In the genomic region with DNA sequence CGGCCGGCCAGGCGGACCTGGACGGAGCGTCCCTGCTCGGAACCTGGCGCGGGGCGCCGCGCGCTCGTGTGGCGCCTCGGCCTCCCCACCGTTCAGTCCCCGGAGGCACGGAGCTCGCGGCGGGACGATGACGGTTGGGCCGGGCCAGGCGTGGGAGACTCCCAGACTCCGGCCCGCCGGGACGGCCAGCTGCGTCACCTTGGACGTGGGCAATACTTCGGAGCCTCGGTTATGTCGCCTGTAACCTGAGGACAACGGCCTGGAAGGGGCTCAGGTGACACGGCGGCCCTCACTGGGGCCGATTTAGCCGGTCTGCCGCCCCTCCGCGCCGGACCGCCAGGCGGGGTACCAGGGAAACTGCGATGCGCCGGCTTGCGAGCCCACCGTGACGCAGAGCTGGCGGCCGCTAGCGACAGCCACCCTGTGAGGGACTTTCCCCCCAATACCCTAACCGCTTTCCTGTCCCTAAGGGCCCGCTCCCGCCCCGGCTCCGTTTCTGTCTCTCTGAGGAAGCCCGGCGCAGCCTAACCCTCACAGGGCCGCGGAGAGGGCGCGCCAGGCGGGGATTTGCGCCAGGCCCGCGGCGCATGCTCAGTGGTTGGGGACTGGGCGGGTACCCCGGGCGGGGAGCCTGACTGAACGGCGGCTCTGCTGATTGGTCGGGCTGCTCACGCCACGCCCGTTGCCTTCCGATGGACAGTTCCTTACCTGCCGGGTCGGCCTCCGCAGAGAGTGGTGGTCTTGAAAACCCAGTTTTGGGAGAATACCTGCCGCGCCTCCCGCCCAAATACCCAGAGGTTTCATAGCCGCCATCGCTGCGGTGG, we compare ENCODE assay signal across 1 cellular context.
TF ChIP-seq lines count a peak whose summit lies in the region.

No MANE protein-coding gene starts in this region.

TF ChIP-seq in GM23338, 12 proteins besides CTCF, POLR2A, EP300 and RAD21:
- TF ChIP-seq, protein P1, sequence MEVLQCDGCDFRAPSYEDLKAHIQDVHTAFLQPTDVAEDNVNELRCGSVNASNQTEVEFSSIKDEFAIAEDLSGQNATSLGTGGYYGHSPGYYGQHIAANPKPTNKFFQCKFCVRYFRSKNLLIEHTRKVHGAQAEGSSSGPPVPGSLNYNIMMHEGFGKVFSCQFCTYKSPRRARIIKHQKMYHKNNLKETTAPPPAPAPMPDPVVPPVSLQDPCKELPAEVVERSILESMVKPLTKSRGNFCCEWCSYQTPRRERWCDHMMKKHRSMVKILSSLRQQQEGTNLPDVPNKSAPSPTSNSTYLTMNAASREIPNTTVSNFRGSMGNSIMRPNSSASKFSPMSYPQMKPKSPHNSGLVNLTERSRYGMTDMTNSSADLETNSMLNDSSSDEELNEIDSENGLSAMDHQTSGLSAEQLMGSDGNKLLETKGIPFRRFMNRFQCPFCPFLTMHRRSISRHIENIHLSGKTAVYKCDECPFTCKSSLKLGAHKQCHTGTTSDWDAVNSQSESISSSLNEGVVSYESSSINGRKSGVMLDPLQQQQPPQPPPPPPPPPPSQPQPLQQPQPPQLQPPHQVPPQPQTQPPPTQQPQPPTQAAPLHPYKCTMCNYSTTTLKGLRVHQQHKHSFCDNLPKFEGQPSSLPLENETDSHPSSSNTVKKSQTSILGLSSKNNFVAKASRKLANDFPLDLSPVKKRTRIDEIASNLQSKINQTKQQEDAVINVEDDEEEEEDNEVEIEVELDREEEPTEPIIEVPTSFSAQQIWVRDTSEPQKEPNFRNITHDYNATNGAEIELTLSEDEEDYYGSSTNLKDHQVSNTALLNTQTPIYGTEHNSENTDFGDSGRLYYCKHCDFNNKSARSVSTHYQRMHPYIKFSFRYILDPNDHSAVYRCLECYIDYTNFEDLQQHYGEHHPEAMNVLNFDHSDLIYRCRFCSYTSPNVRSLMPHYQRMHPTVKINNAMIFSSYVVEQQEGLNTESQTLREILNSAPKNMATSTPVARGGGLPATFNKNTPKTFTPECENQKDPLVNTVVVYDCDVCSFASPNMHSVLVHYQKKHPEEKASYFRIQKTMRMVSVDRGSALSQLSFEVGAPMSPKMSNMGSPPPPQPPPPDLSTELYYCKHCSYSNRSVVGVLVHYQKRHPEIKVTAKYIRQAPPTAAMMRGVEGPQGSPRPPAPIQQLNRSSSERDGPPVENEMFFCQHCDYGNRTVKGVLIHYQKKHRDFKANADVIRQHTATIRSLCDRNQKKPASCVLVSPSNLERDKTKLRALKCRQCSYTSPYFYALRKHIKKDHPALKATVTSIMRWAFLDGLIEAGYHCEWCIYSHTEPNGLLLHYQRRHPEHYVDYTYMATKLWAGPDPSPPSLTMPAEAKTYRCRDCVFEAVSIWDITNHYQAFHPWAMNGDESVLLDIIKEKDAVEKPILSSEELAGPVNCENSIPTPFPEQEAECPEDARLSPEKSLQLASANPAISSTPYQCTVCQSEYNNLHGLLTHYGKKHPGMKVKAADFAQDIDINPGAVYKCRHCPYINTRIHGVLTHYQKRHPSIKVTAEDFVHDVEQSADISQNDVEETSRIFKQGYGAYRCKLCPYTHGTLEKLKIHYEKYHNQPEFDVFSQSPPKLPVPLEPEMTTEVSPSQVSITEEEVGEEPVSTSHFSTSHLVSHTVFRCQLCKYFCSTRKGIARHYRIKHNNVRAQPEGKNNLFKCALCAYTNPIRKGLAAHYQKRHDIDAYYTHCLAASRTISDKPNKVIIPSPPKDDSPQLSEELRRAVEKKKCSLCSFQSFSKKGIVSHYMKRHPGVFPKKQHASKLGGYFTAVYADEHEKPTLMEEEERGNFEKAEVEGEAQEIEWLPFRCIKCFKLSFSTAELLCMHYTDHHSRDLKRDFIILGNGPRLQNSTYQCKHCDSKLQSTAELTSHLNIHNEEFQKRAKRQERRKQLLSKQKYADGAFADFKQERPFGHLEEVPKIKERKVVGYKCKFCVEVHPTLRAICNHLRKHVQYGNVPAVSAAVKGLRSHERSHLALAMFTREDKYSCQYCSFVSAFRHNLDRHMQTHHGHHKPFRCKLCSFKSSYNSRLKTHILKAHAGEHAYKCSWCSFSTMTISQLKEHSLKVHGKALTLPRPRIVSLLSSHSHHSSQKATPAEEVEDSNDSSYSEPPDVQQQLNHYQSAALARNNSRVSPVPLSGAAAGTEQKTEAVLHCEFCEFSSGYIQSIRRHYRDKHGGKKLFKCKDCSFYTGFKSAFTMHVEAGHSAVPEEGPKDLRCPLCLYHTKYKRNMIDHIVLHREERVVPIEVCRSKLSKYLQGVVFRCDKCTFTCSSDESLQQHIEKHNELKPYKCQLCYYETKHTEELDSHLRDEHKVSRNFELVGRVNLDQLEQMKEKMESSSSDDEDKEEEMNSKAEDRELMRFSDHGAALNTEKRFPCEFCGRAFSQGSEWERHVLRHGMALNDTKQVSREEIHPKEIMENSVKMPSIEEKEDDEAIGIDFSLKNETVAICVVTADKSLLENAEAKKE (CRISPR knock-in tag; IDR thresholded peaks at IDR 0.05): no peak
- peak; percentile 5; the same call in 1 of the 2 replicates for TF ChIP-seq CREB1 (CRISPR knock-in tag; IDR thresholded peaks at IDR 0.05; ENCODE audit: low read depth)
- no peak for TF ChIP-seq NANOG (IDR thresholded peaks at IDR 0.05; ENCODE audit: borderline replicate concordance)
- no peak for TF ChIP-seq JUNB (IDR thresholded peaks at IDR 0.05; ENCODE audit: unreplicated experiment)
- TF ChIP-seq POLR2AphosphoS5 (IDR thresholded peaks at IDR 0.05; ENCODE audit: low read depth): peak; percentile 89
- TF ChIP-seq ZNF331 (CRISPR knock-in tag; IDR thresholded peaks at IDR 0.05; ENCODE audit: low read depth): no peak
- TF ChIP-seq, protein P2, sequence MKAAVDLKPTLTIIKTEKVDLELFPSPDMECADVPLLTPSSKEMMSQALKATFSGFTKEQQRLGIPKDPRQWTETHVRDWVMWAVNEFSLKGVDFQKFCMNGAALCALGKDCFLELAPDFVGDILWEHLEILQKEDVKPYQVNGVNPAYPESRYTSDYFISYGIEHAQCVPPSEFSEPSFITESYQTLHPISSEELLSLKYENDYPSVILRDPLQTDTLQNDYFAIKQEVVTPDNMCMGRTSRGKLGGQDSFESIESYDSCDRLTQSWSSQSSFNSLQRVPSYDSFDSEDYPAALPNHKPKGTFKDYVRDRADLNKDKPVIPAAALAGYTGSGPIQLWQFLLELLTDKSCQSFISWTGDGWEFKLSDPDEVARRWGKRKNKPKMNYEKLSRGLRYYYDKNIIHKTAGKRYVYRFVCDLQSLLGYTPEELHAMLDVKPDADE (IDR thresholded peaks at IDR 0.05): no peak
- TF ChIP-seq EZH2phosphoT487 (IDR thresholded peaks at IDR 0.05; ENCODE audit: unreplicated experiment): no peak
